ENCODE assay signal across 22 cellular contexts in genomic region chr2:162037886-162038285, GRCh38.
"Had no signal": no experiment of that assay in that cellular context is flagged by ENCODE, and none has a peak within 500 bp of the region (broad histone marks: within the 10 kb centered on the region; RNA-seq: fewer than 3 reads in every experiment).

No MANE protein-coding gene starts in this region.

- H3K9me3 Mint-ChIP-seq: dendritic cell treated with granulocyte-macrophage colony-stimulating factor and Interleukin-4, amounts not matched to agents 40 ng/mL and 50 ng/mL, for 4 days; effector memory CD8-positive, alpha-beta T cell; natural killer cell; stimulated activated naive B cell treated with anti-CD40 and anti-IgM and Interleukin-4, amounts not matched to agents 10 μg/mL and 1 μg/mL and 100 μg/mL, for 72 hours had no signal

- H3K27ac Mint-ChIP-seq: dendritic cell treated with granulocyte-macrophage colony-stimulating factor and Interleukin-4, amounts not matched to agents 40 ng/mL and 50 ng/mL, for 4 days; effector memory CD8-positive, alpha-beta T cell; natural killer cell; stimulated activated naive B cell treated with anti-CD40 and anti-IgM and Interleukin-4, amounts not matched to agents 10 μg/mL and 1 μg/mL and 100 μg/mL, for 72 hours had no signal

- H3K27me3 Mint-ChIP-seq: dendritic cell treated with granulocyte-macrophage colony-stimulating factor and Interleukin-4, amounts not matched to agents 40 ng/mL and 50 ng/mL, for 4 days; effector memory CD8-positive, alpha-beta T cell had no signal

- H3K4me1 Mint-ChIP-seq: natural killer cell; stimulated activated naive B cell treated with anti-CD40 and anti-IgM and Interleukin-4, amounts not matched to agents 10 μg/mL and 1 μg/mL and 100 μg/mL, for 72 hours had no signal

- H3K9me3 ChIP-seq: esophagus muscularis mucosa, gastrocnemius medialis, heart right ventricle, psoas muscle, right lobe of liver, stomach had no signal

- H3K4me3 Mint-ChIP-seq: dendritic cell treated with granulocyte-macrophage colony-stimulating factor and Interleukin-4, amounts not matched to agents 40 ng/mL and 50 ng/mL, for 4 days; effector memory CD8-positive, alpha-beta T cell; natural killer cell; stimulated activated naive B cell treated with anti-CD40 and anti-IgM and Interleukin-4, amounts not matched to agents 10 μg/mL and 1 μg/mL and 100 μg/mL, for 72 hours had no signal

- H3K4me3 ChIP-seq: esophagus muscularis mucosa, gastrocnemius medialis, heart right ventricle, psoas muscle, right lobe of liver, stomach had no signal

- H3K36me3 ChIP-seq: gastrocnemius medialis, stomach had no signal

- H3K27ac ChIP-seq: epithelial cell of prostate, esophagus muscularis mucosa, gastrocnemius medialis, parathyroid adenoma, psoas muscle, right lobe of liver, stomach had no signal

- ATAC-seq: effector memory CD8-positive, alpha-beta T cell; gastrocnemius medialis; left lobe of liver; natural killer cell; psoas muscle; right lobe of liver; stimulated activated naive B cell treated with anti-CD40 and anti-IgM and Interleukin-4, amounts not matched to agents 10 μg/mL and 1 μg/mL and 100 μg/mL, for 72 hours had no signal

- H3K36me3 Mint-ChIP-seq: natural killer cell; stimulated activated naive B cell treated with anti-CD40 and anti-IgM and Interleukin-4, amounts not matched to agents 10 μg/mL and 1 μg/mL and 100 μg/mL, for 72 hours had no signal

- H3K4me1 ChIP-seq: gastrocnemius medialis, parathyroid adenoma, psoas muscle, right lobe of liver, stomach had no signal

- DNase-seq: effector memory CD8-positive, alpha-beta T cell; gastrocnemius medialis; heart right ventricle; hypothalamus; islet precursor cell; mammary epithelial cell; natural killer cell; psoas muscle; retina; right lobe of liver; stimulated activated CD4-positive, alpha-beta T cell treated with anti-CD3 and anti-CD28 coated beads, Interleukin-15, amount 100 ng/mL, for 24 hours; stimulated activated CD4-positive, alpha-beta T cell treated with anti-CD3 and anti-CD28 coated beads, Interleukin-1b, Interleukin-23, amount 100 ng/mL, for 48 hours; stimulated activated CD4-positive, alpha-beta T cell treated with anti-CD3 and anti-CD28 coated beads, Interleukin-4, amount 100 ng/mL, for 24 hours; stimulated activated naive B cell treated with anti-CD40 and anti-IgM and Interleukin-4, amounts not matched to agents 10 μg/mL and 1 μg/mL and 100 μg/mL, for 72 hours; stomach; substantia nigra; trophoblast cell had no signal

- H3K27me3 ChIP-seq: esophagus muscularis mucosa, gastrocnemius medialis, heart right ventricle, right lobe of liver, stomach had no signal
